Comparison of ENCODE assay signal across 7 cellular contexts in the genomic region with DNA sequence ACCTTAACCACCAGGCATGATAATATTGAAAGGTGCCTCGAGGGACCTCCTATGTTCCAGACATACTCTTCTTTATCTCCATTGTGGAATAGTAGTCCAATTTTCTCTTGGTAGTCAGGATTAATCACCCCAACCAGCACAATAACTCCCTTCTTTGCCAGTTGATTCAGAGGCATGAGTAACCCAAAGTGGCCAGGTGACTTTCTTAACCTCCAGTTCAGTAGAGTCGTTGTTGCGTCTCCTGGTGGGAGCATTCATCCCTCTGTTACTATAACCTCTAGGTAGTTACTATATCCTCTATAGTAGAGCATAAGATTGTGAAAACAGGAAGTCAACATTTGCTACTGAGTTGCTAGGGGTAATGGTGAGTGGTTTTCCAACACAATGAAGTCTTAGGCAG.
A peak's percentile ranks its signal among the peaks of the same experiment; 100 is the strongest.
DNase-seq lines count a peak whose midpoint lies in the region; ATAC-seq and TF ChIP-seq lines count a peak whose summit lies in the region.
"Not testable (repeated sequence)": the region's sequence is repeated elsewhere in the genome, so short reads cannot be mapped to it uniquely, and the experiment has no call there.

No MANE protein-coding gene starts in this region.

- not testable (repeated sequence) for H3K9ac ChIP-seq in HCT116 (ENCODE audit: low read length); PC-3 (ENCODE audit: low read length); mammary epithelial cell (ENCODE audit: insufficient read depth, low read length)

- not testable (repeated sequence) for H3K36me3 ChIP-seq in HCT116 (ENCODE audit: control insufficient read depth in 1 of 2, insufficient read depth in 2 of 2, low read length in 2 of 2); PC-3 (ENCODE audit: low read depth, low read length); Panc1 (ENCODE audit: control insufficient read depth, insufficient read depth, low read length); RWPE2 (ENCODE audit: low read depth); mammary epithelial cell (ENCODE audit: insufficient read depth, low read length)

- H3F3A ChIP-seq in PC-3 (ENCODE audit: low read length, unreplicated experiment) = not testable (repeated sequence)

- TF ChIP-seq POLR2A in HCT116 (IDR thresholded peaks at IDR 0.05; ENCODE audit: borderline replicate concordance, extremely low read depth, insufficient read depth, insufficient read length) = not testable (repeated sequence)

- peak; percentile 71 for ATAC-seq in HCT116
- peak; percentile 81 for ATAC-seq in PC-3
- ATAC-seq in Panc1 = 0 out of 2 replicates have a peak, but pooled peaks have one; percentile 42
- ATAC-seq in RWPE2 (ENCODE audit: low read depth) = peak; percentile 87
- ATAC-seq in esophagus mucosa = peak; percentile 63
- peak; percentile 98 for ATAC-seq in foreskin keratinocyte

- in situ Hi-C loops in Panc1 (cut with HindIII; ENCODE audit: low pct_unique_long_range_greater_than_20kb, low sequenced_read_pairs); mammary epithelial cell (cut with MboI; ENCODE audit: low sequenced_read_pairs in 2 of 2): not testable (repeated sequence)

- intact Hi-C loops in HCT116 (cut with micrococcal nuclease); PC-3 (cut with micrococcal nuclease); Panc1 (cut with micrococcal nuclease; ENCODE audit: unreplicated experiment); mammary epithelial cell (cut with micrococcal nuclease): not testable (repeated sequence)

- WGBS in mammary epithelial cell (ENCODE audit: low coverage, missing lambda C conversion rate) = no CpG with 5 or more reads among the region's 3 CpGs

- not testable (repeated sequence) for H3K27me3 ChIP-seq in HCT116 (ENCODE audit: insufficient read depth, low read length); PC-3 (ENCODE audit: low read length); Panc1 (ENCODE audit: control insufficient read depth, insufficient read depth, low read length); RWPE2 (ENCODE audit: insufficient read depth, poor library complexity, severe bottlenecking); mammary epithelial cell (ENCODE audit: insufficient read depth, low read length); foreskin keratinocyte

- not testable (repeated sequence) for TF ChIP-seq CTCF in HCT116 (IDR thresholded peaks at IDR 0.05 in 2 of 3, conservative IDR thresholded peaks at IDR 0.05 in 1 of 3; ENCODE audit: borderline replicate concordance in 1 of 3, insufficient read depth in 1 of 3, low read depth in 2 of 3, low read length in 2 of 3); PC-3 (conservative IDR thresholded peaks at IDR 0.05; ENCODE audit: low read depth, low read length); Panc1 (IDR thresholded peaks at IDR 0.05); RWPE2 (IDR thresholded peaks at IDR 0.05; ENCODE audit: poor library complexity, severe bottlenecking); mammary epithelial cell (conservative IDR thresholded peaks at IDR 0.05 in 1 of 2, IDR thresholded peaks at IDR 0.05 in 1 of 2; ENCODE audit: extremely low read depth in 1 of 2, insufficient read depth in 1 of 2, low read depth in 1 of 2, low read length in 2 of 2); foreskin keratinocyte (conservative IDR thresholded peaks at IDR 0.05)

- H4K20me1 ChIP-seq in HCT116 (ENCODE audit: insufficient read depth); PC-3 (ENCODE audit: low read length); mammary epithelial cell (ENCODE audit: insufficient read depth, low read length): not testable (repeated sequence)

- H3K9me3 ChIP-seq in HCT116 (ENCODE audit: control insufficient read depth in 1 of 2, insufficient read depth in 1 of 2, low read depth in 1 of 2, low read length in 2 of 2); PC-3 (ENCODE audit: low read length); Panc1 (ENCODE audit: control insufficient read depth, insufficient read depth, low read depth, low read length); RWPE2 (ENCODE audit: severe bottlenecking); mammary epithelial cell (replicated peaks; ENCODE audit: insufficient read depth, low read length): not testable (repeated sequence)

- not testable (repeated sequence) for H3K4me3 ChIP-seq in HCT116 (replicated peaks in 1 of 2; ENCODE audit: low read depth in 1 of 2, low read length in 2 of 2); PC-3 (ENCODE audit: low read length); Panc1 (ENCODE audit: low read depth in 2 of 2, low read length in 2 of 2); RWPE2 (ENCODE audit: severe bottlenecking); mammary epithelial cell (replicated peaks in 1 of 3; ENCODE audit: insufficient read depth in 1 of 3, low read depth in 2 of 3, low read length in 3 of 3)

- dilution Hi-C loops in mammary epithelial cell (cut with HindIII; ENCODE audit: low sequenced_read_pairs) = not testable (repeated sequence)

- H3K9me2 ChIP-seq in HCT116 (ENCODE audit: insufficient read depth); PC-3 (replicated peaks; ENCODE audit: low read length): not testable (repeated sequence)

- POLR2A ChIA-PET in HCT116 (lab: Charles Lee); PC-3 (lab: Charles Lee; ENCODE audit: unreplicated experiment); Panc1 (lab: Charles Lee): not testable (repeated sequence)

- not testable (repeated sequence) for H3K4me2 ChIP-seq in HCT116 (ENCODE audit: low read length); PC-3 (ENCODE audit: low read length); mammary epithelial cell (ENCODE audit: insufficient read depth, low read depth, low read length)

- not testable (repeated sequence) for H3K4me1 ChIP-seq in HCT116 (ENCODE audit: control insufficient read depth in 1 of 2, insufficient read depth in 2 of 2, low read length in 2 of 2); PC-3 (ENCODE audit: insufficient read depth, low read length); Panc1 (ENCODE audit: control insufficient read depth, insufficient read depth, low read length); RWPE2 (ENCODE audit: insufficient read depth, poor library complexity, severe bottlenecking); mammary epithelial cell (ENCODE audit: insufficient read depth, low read length); foreskin keratinocyte

- CTCF ChIA-PET in HCT116 (lab: Charles Lee); PC-3 (lab: Charles Lee); Panc1 (lab: Charles Lee); mammary epithelial cell (lab: Charles Lee; ENCODE audit: low non-redundant PET): not testable (repeated sequence)

- not testable (repeated sequence) for DNase-seq in HCT116 (ENCODE audit: low read depth, low spot score); PC-3; Panc1 (ENCODE audit: low read depth, low spot score); RWPE2 (ENCODE audit: low spot score); mammary epithelial cell; foreskin keratinocyte

- H2AFZ ChIP-seq in HCT116 (ENCODE audit: low read depth, low read length, poor library complexity, severe bottlenecking); PC-3 (ENCODE audit: low read length); mammary epithelial cell (ENCODE audit: low read depth, low read length): not testable (repeated sequence)

- not testable (repeated sequence) for H3K27ac ChIP-seq in HCT116 (ENCODE audit: low read depth, low read length); PC-3 (ENCODE audit: low read length); Panc1 (ENCODE audit: low read length); RWPE2 (ENCODE audit: poor library complexity, severe bottlenecking); mammary epithelial cell (ENCODE audit: insufficient read depth, low read depth, low read length); foreskin keratinocyte

- not testable (repeated sequence) for TF ChIP-seq RAD21 in HCT116 (IDR thresholded peaks at IDR 0.05; ENCODE audit: low read depth)

- H3K79me2 ChIP-seq in HCT116 (ENCODE audit: insufficient read depth, low read length); PC-3 (ENCODE audit: low read length); mammary epithelial cell (ENCODE audit: insufficient read depth, low read length): not testable (repeated sequence)

- not testable (repeated sequence) for BruUV-seq in HCT116 (replicated peaks; lab: Mats Ljungman, UMichigan); PC-3 (replicated peaks; lab: Mats Ljungman, UMichigan); Panc1 (replicated peaks; lab: Mats Ljungman, UMichigan)
- BruUV-seq in mammary epithelial cell (replicated peaks; lab: Mats Ljungman, UMichigan) = TSS peak; percentile 40

- RAD21 ChIA-PET in HCT116 (lab: Charles Lee; ENCODE audit: low non-redundant PET in 1 of 2, low total read pairs in 2 of 2, uncharacterized antibody in 2 of 2, unreplicated experiment in 2 of 2) = not testable (repeated sequence)

Comparison
In these comparisons a context has a peak if more than half of its experiments do, and no peak if none do; other contexts are left out.
1. ATAC-seq: peak in every context shown above with its lines; median percentile 98 in foreskin keratinocyte; 87 in RWPE2; 81 in PC-3; 71 in HCT116; 63 in esophagus mucosa; 42 in Panc1.